Comparison of ENCODE assay signal across 29 cellular contexts in genomic region chr15:67743558-67743957, GRCh38.
"Had no signal": no experiment of that assay in that cellular context is flagged by ENCODE, and none has a peak within 500 bp of the region (broad histone marks: within the 10 kb centered on the region; RNA-seq: fewer than 3 reads in every experiment).

No MANE protein-coding gene starts in this region.

- H3K79me2 ChIP-seq: hepatocyte had no signal

- DNase-seq: activated CD4-positive, alpha-beta T cell treated with anti-CD3 and anti-CD28 coated beads for 48 hours; activated CD4-positive, alpha-beta T cell treated with anti-CD3 and anti-CD28 coated beads, Interleukin-2, amount 50 U/mL, for 48 hours; activated CD4-positive, CD25-positive, alpha-beta regulatory T cell; activated gamma-delta T cell; activated naive CD4-positive, alpha-beta T cell treated with anti-CD3 and anti-CD28 coated beads, Interleukin-2, amount 50 U/mL, for 16 hours; cerebellar nuclear complex; colonic mucosa; effector memory CD4-positive, alpha-beta T cell; gastrocnemius medialis; islet precursor cell; left ventricle myocardium inferior; nucleus accumbens; pancreas; retina; stimulated activated CD4-positive, alpha-beta T cell treated with anti-CD3 and anti-CD28 coated beads, Interleukin-12 subunit alpha, Interleukin-12 subunit beta, amount 100 ng/mL, for 4 hours; stimulated activated CD4-positive, alpha-beta T cell treated with anti-CD3 and anti-CD28 coated beads, Interleukin-4, amount 100 ng/mL, for 1 hour; substantia nigra; uterus had no signal

- ATAC-seq: gastrocnemius medialis, pancreas, sciatic nerve had no signal

- H3K4me3 ChIP-seq: ascending aorta, cardiac muscle cell, colonic mucosa, gastrocnemius medialis, hepatocyte, left ventricle myocardium inferior, lung, pancreas, prostate gland, skin epidermis, uterus had no signal

- H3K36me3 Mint-ChIP-seq: type B pancreatic cell had no signal

- H3K27ac ChIP-seq: ascending aorta, cardiac muscle cell, colonic mucosa, gastrocnemius medialis, hepatocyte, left ventricle myocardium inferior, pancreas, prostate gland, skin epidermis, uterus had no signal

- H3K4me3 Mint-ChIP-seq: brain; stimulated activated naive CD8-positive, alpha-beta T cell treated with anti-CD3 and anti-CD28 coated beads, Interleukin-15, Interleukin-2, amounts not matched to agents 100 ng/mL and 50 ng/mL, for 24 hours; type B pancreatic cell had no signal

- H3K27me3 ChIP-seq: ascending aorta, colonic mucosa, gastrocnemius medialis, hepatocyte, pancreas, uterus had no signal

- H3K4me1 ChIP-seq: ascending aorta, gastrocnemius medialis, left ventricle myocardium inferior, prostate gland, uterus had no signal

- H3K36me3 ChIP-seq: cardiac muscle cell, colonic mucosa, gastrocnemius medialis, pancreas, prostate gland, uterus had no signal

- H3K4me2 ChIP-seq: hepatocyte had no signal

- H3K9me3 ChIP-seq: ascending aorta, colonic mucosa, gastrocnemius medialis, left ventricle myocardium inferior, pancreas, prostate gland, uterus had no signal

- H3K27me3 Mint-ChIP-seq: brain; stimulated activated naive CD8-positive, alpha-beta T cell treated with anti-CD3 and anti-CD28 coated beads, Interleukin-15, Interleukin-2, amounts not matched to agents 100 ng/mL and 50 ng/mL, for 24 hours; type B pancreatic cell had no signal

- H3K27ac Mint-ChIP-seq: activated T-helper 1 cell treated with anti-CD3 and anti-CD28 coated beads, Interleukin-12 subunit alpha, Interleukin-12 subunit beta, Interleukin-2, Interleukin-4 antibody, amounts not matched to agents 30 ng/mL and 10 ng/mL and 1 ng/mL, durations not matched to agents 14 hours and 24 hours and 36 hours; brain; type B pancreatic cell had no signal

- H3K9me3 Mint-ChIP-seq: activated T-helper 1 cell treated with anti-CD3 and anti-CD28 coated beads, Interleukin-12 subunit alpha, Interleukin-12 subunit beta, Interleukin-2, Interleukin-4 antibody, amounts not matched to agents 30 ng/mL and 10 ng/mL and 1 ng/mL, durations not matched to agents 14 hours and 24 hours and 36 hours; brain; stimulated activated naive CD8-positive, alpha-beta T cell treated with anti-CD3 and anti-CD28 coated beads, Interleukin-15, Interleukin-2, amounts not matched to agents 100 ng/mL and 50 ng/mL, for 24 hours; type B pancreatic cell had no signal
